Comparison of ENCODE assay signal across 24 cellular contexts in the genomic region with DNA sequence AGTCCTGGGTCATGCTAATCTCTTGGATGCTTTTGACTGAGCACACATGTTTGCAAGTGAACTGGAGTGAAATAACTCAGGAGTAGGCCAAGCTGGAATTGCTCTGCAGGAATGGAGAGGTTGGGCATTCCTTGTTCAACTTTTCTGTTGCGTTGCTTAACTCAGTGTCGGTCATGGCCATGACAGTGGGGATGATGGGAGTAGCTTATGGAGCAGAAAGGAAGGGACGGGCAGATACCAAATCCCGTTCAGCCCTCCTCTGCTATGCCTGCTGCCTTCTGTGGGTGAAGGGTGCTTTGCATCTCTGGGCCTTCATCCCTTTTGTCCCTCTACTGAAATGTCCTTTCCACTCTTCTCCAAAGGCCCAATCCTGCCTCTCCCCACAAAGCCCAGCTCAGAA. TPM values are rescaled to one million over a fixed set of nuclear protein-coding genes. Genes with fewer than 3 reads are reported as not detected.
DNase-seq lines count a peak whose midpoint lies in the region; ATAC-seq lines count a peak whose summit lies in the region.
"Had no signal": no experiment of that assay in that cellular context is flagged by ENCODE, and none has a peak within 500 bp of the region (broad histone marks: within the 10 kb centered on the region; RNA-seq: fewer than 3 reads in every experiment).

No MANE protein-coding gene starts in this region.

- POLR2A ChIA-PET in CD8-positive, alpha-beta memory T cell (lab: Charles Lee) = interaction anchor here (1.2 kb wide), 1 partner anchor 16 kb away, joined by 3 read pairs; a partner anchor contains a TSS
- POLR2A ChIA-PET in activated naive CD8-positive, alpha-beta T cell treated with anti-CD3 and anti-CD28 coated beads, Interleukin-2, amount 10 ng/mL, durations not matched to agents 7 days and 5 days (lab: Charles Lee) = interaction anchor here (16.6 kb wide), 1 partner anchor 17 kb away, joined by 312 read pairs; a partner anchor contains a TSS

- no peaks in the 10 kb centered on the region for H3K9me3 ChIP-seq in CD8-positive, alpha-beta memory T cell (ENCODE audit: low read length)
- H3K9me3 ChIP-seq: adrenal gland, ovary had no signal

- no peak overlapping the region for H3K4me3 Mint-ChIP-seq in activated CD8-positive, alpha-beta memory T cell treated with anti-CD3 and anti-CD28 coated beads, Interleukin-2, amount 10 ng/mL, durations not matched to agents 7 days and 5 days
- H3K4me3 Mint-ChIP-seq in CD8-positive, alpha-beta memory T cell = no peak overlapping the region
- no peak overlapping the region for H3K4me3 Mint-ChIP-seq in activated naive CD8-positive, alpha-beta T cell treated with anti-CD3 and anti-CD28 coated beads, Interleukin-2, amount 10 ng/mL, durations not matched to agents 7 days and 5 days
- peak overlapping the region; percentile 65 for H3K4me3 Mint-ChIP-seq in natural killer cell treated with Interleukin-12 subunit alpha and Interleukin-12 subunit beta and Interleukin-15 and Interleukin-18, amount 100 ng/mL, for 72 hours

- no peaks in the 10 kb centered on the region for H3K9me3 Mint-ChIP-seq in activated CD8-positive, alpha-beta memory T cell treated with anti-CD3 and anti-CD28 coated beads, Interleukin-2, amount 10 ng/mL, durations not matched to agents 7 days and 5 days (ENCODE audit: low read depth)
- no peaks in the 10 kb centered on the region for H3K9me3 Mint-ChIP-seq in CD8-positive, alpha-beta memory T cell
- H3K9me3 Mint-ChIP-seq in activated naive CD8-positive, alpha-beta T cell treated with anti-CD3 and anti-CD28 coated beads, Interleukin-2, amount 10 ng/mL, durations not matched to agents 7 days and 5 days = no peaks in the 10 kb centered on the region
- H3K9me3 Mint-ChIP-seq in natural killer cell treated with Interleukin-12 subunit alpha and Interleukin-12 subunit beta and Interleukin-15 and Interleukin-18, amount 100 ng/mL, for 72 hours = no peaks in the 10 kb centered on the region

- CTCF ChIA-PET in activated CD8-positive, alpha-beta memory T cell treated with anti-CD3 and anti-CD28 coated beads, Interleukin-2, amount 10 ng/mL, durations not matched to agents 7 days and 5 days (lab: Charles Lee) = interaction anchor here (1.7 to 6.3 kb wide), 3 partner anchors 17 to 51 kb away, joined by 4 to 42 read pairs (median 5); a partner anchor contains a TSS
- CTCF ChIA-PET in CD8-positive, alpha-beta memory T cell (lab: Charles Lee) = interaction anchor here (1.4 to 6.7 kb wide), 3 partner anchors 15 to 44 kb away, joined by 4 to 54 read pairs (median 4); a partner anchor contains a TSS

- H3K4me1 Mint-ChIP-seq in activated CD8-positive, alpha-beta memory T cell treated with anti-CD3 and anti-CD28 coated beads, Interleukin-2, amount 10 ng/mL, durations not matched to agents 7 days and 5 days = peaks cover 92% of the 10 kb centered on the region
- H3K4me1 Mint-ChIP-seq in CD8-positive, alpha-beta memory T cell = peaks cover 85 to 98% (median 97%) of the 10 kb centered on the region in 3 donors
- peaks cover 76% of the 10 kb centered on the region for H3K4me1 Mint-ChIP-seq in activated naive CD8-positive, alpha-beta T cell treated with anti-CD3 and anti-CD28 coated beads, Interleukin-2, amount 10 ng/mL, durations not matched to agents 7 days and 5 days
- peaks cover 88 to 97% of the 10 kb centered on the region in 2 donors for H3K4me1 Mint-ChIP-seq in natural killer cell treated with Interleukin-12 subunit alpha and Interleukin-12 subunit beta and Interleukin-15 and Interleukin-18, amount 100 ng/mL, for 72 hours (ENCODE audit: low read depth in 2 of 2)

- H3K27me3 Mint-ChIP-seq in activated CD8-positive, alpha-beta memory T cell treated with anti-CD3 and anti-CD28 coated beads, Interleukin-2, amount 10 ng/mL, durations not matched to agents 7 days and 5 days = no peaks in the 10 kb centered on the region
- H3K27me3 Mint-ChIP-seq in CD8-positive, alpha-beta memory T cell = no peaks in the 10 kb centered on the region
- H3K27me3 Mint-ChIP-seq in activated naive CD8-positive, alpha-beta T cell treated with anti-CD3 and anti-CD28 coated beads, Interleukin-2, amount 10 ng/mL, durations not matched to agents 7 days and 5 days = no peaks in the 10 kb centered on the region
- H3K27me3 Mint-ChIP-seq in natural killer cell treated with Interleukin-12 subunit alpha and Interleukin-12 subunit beta and Interleukin-15 and Interleukin-18, amount 100 ng/mL, for 72 hours = no peaks in the 10 kb centered on the region

- no peaks in the 10 kb centered on the region for H3K27me3 ChIP-seq in CD8-positive, alpha-beta memory T cell (ENCODE audit: insufficient read depth, low read length, poor library complexity, severe bottlenecking)
- H3K27me3 ChIP-seq: adrenal gland, ovary had no signal

- peaks cover 15% of the 10 kb centered on the region for H3K36me3 Mint-ChIP-seq in activated CD8-positive, alpha-beta memory T cell treated with anti-CD3 and anti-CD28 coated beads, Interleukin-2, amount 10 ng/mL, durations not matched to agents 7 days and 5 days
- H3K36me3 Mint-ChIP-seq in CD8-positive, alpha-beta memory T cell = peaks cover 0 to 1% (median 0%) of the 10 kb centered on the region in 3 donors
- H3K36me3 Mint-ChIP-seq in activated naive CD8-positive, alpha-beta T cell treated with anti-CD3 and anti-CD28 coated beads, Interleukin-2, amount 10 ng/mL, durations not matched to agents 7 days and 5 days = peaks cover 13% of the 10 kb centered on the region
- no peaks in the 10 kb centered on the region for H3K36me3 Mint-ChIP-seq in natural killer cell treated with Interleukin-12 subunit alpha and Interleukin-12 subunit beta and Interleukin-15 and Interleukin-18, amount 100 ng/mL, for 72 hours

- DNase-seq in activated CD8-positive, alpha-beta memory T cell treated with anti-CD3 and anti-CD28 coated beads, Interleukin-2, amount 10 ng/mL, durations not matched to agents 7 days and 5 days = peak; percentile 38
- DNase-seq in activated CD8-positive, alpha-beta memory T cell treated with anti-CD3 and anti-CD28 coated beads for 24 hours = no peak
- DNase-seq in CD8-positive, alpha-beta memory T cell = no peak
- DNase-seq in activated naive CD8-positive, alpha-beta T cell treated with anti-CD3 and anti-CD28 coated beads, Interleukin-2, amount 10 ng/mL, durations not matched to agents 7 days and 5 days = no peak
- no peak for DNase-seq in natural killer cell treated with Interleukin-12 subunit alpha and Interleukin-12 subunit beta and Interleukin-15 and Interleukin-18, amount 100 ng/mL, for 72 hours (ENCODE audit: low spot score)
- no peak for DNase-seq in H4 (ENCODE audit: low spot score)
- DNase-seq: adrenal gland; brain microvascular endothelial cell; effector CD4-positive, alpha-beta T cell; foreskin keratinocyte; Kasumi-1; mesendoderm; NCI-H1694; NCI-H2171; NCI-H510A treated with DMSO at 0.1 percent for 48 hours; ovary; SHP77; stimulated activated CD4-positive, alpha-beta T cell treated with anti-CD3 and anti-CD28 coated beads, Interleukin-2, amount 100 ng/mL, for 24 hours had no signal

- no peak for ATAC-seq in activated CD8-positive, alpha-beta memory T cell treated with anti-CD3 and anti-CD28 coated beads, Interleukin-2, amount 10 ng/mL, durations not matched to agents 7 days and 5 days
- no peak for ATAC-seq in activated naive CD8-positive, alpha-beta T cell treated with anti-CD3 and anti-CD28 coated beads, Interleukin-2, amount 10 ng/mL, durations not matched to agents 7 days and 5 days (ENCODE audit: low read depth)
- no peak for ATAC-seq in natural killer cell treated with Interleukin-12 subunit alpha and Interleukin-12 subunit beta and Interleukin-15 and Interleukin-18, amount 100 ng/mL, for 72 hours
- no peak for ATAC-seq in GM18511 (IDR thresholded peaks at IDR 0.05; ENCODE audit: unreplicated experiment)
- ATAC-seq in HG02642 (IDR thresholded peaks at IDR 0.05; ENCODE audit: poor library complexity, unreplicated experiment) = no peak
- ATAC-seq: esophagus mucosa, foreskin keratinocyte, HCT116 had no signal

- no peak overlapping the region for H3K27ac ChIP-seq in CD8-positive, alpha-beta memory T cell (ENCODE audit: low read depth, low read length)
- H3K27ac ChIP-seq: adrenal gland, brain microvascular endothelial cell, foreskin keratinocyte, ovary had no signal

- peaks cover 82% of the 10 kb centered on the region for H3K4me1 ChIP-seq in CD8-positive, alpha-beta memory T cell (ENCODE audit: insufficient read depth, low read length)
- H3K4me1 ChIP-seq: adrenal gland, foreskin keratinocyte had no signal

- no peaks in the 10 kb centered on the region for H3K36me3 ChIP-seq in CD8-positive, alpha-beta memory T cell (ENCODE audit: insufficient read depth, low read length)
- H3K36me3 ChIP-seq: adrenal gland, brain microvascular endothelial cell, ovary had no signal

- H3K27ac Mint-ChIP-seq in activated CD8-positive, alpha-beta memory T cell treated with anti-CD3 and anti-CD28 coated beads, Interleukin-2, amount 10 ng/mL, durations not matched to agents 7 days and 5 days = peak overlapping the region; percentile 2
- peak overlapping the region in 7 of 8 donors; percentile 60 to 99 (median 94) for H3K27ac Mint-ChIP-seq in CD8-positive, alpha-beta memory T cell
- H3K27ac Mint-ChIP-seq in activated naive CD8-positive, alpha-beta T cell treated with anti-CD3 and anti-CD28 coated beads, Interleukin-2, amount 10 ng/mL, durations not matched to agents 7 days and 5 days = peak overlapping the region; percentile 96
- H3K27ac Mint-ChIP-seq in natural killer cell treated with Interleukin-12 subunit alpha and Interleukin-12 subunit beta and Interleukin-15 and Interleukin-18, amount 100 ng/mL, for 72 hours = peak overlapping the region; percentile 98 to 99

- no peak overlapping the region for H3K4me3 ChIP-seq in CD8-positive, alpha-beta memory T cell (ENCODE audit: low read length)
- H3K4me3 ChIP-seq: adrenal gland, ovary, smooth muscle cell had no signal

RNA-seq across cellular contexts. Expression of a gene that starts 15.3 kb away (rescaled TPM):
- total RNA-seq in activated CD8-positive, alpha-beta memory T cell treated with anti-CD3 and anti-CD28 coated beads, Interleukin-2, amount 10 ng/mL, durations not matched to agents 7 days and 5 days = 10 to 100 TPM; 44.8 to 53.0 TPM
- total RNA-seq in CD8-positive, alpha-beta memory T cell = 100 to 1,000 TPM; 140 to 145 TPM
- 193 TPM for polyA plus RNA-seq in CD8-positive, alpha-beta memory T cell
- 100 to 1,000 TPM; 106 to 112 TPM for total RNA-seq in activated naive CD8-positive, alpha-beta T cell treated with anti-CD3 and anti-CD28 coated beads, Interleukin-2, amount 10 ng/mL, durations not matched to agents 7 days and 5 days
- total RNA-seq in natural killer cell treated with Interleukin-12 subunit alpha and Interleukin-12 subunit beta and Interleukin-15 and Interleukin-18, amount 100 ng/mL, for 72 hours = 10 to 100 TPM; 39.6 to 46.8 TPM
- not detected in 2 replicates for total RNA-seq in H4 (2014; rRNA removed; shearing (Covaris generic))
- total RNA-seq: smooth muscle cell had no signal
- polyA plus RNA-seq: BJ, smooth muscle cell had no signal

Comparison
In these comparisons a context has a peak if more than half of its experiments do, and no peak if none do; other contexts are left out.
1. H3K27ac Mint-ChIP-seq: peak in every context shown above with its lines; median percentile 98 in natural killer cell treated with Interleukin-12 subunit alpha and Interleukin-12 subunit beta and Interleukin-15 and Interleukin-18, amount 100 ng/mL, for 72 hours; 96 in activated naive CD8-positive, alpha-beta T cell treated with anti-CD3 and anti-CD28 coated beads, Interleukin-2, amount 10 ng/mL, durations not matched to agents 7 days and 5 days; 94 in CD8-positive, alpha-beta memory T cell; 2 in activated CD8-positive, alpha-beta memory T cell treated with anti-CD3 and anti-CD28 coated beads, Interleukin-2, amount 10 ng/mL, durations not matched to agents 7 days and 5 days.
2. RNA of a gene that starts 15.3 kb away (total RNA-seq): 140 to 145 TPM in CD8-positive, alpha-beta memory T cell, 106 to 112 TPM in activated naive CD8-positive, alpha-beta T cell treated with anti-CD3 and anti-CD28 coated beads, Interleukin-2, amount 10 ng/mL, durations not matched to agents 7 days and 5 days, 44.8 to 53.0 TPM in activated CD8-positive, alpha-beta memory T cell treated with anti-CD3 and anti-CD28 coated beads, Interleukin-2, amount 10 ng/mL, durations not matched to agents 7 days and 5 days and 39.6 to 46.8 TPM in natural killer cell treated with Interleukin-12 subunit alpha and Interleukin-12 subunit beta and Interleukin-15 and Interleukin-18, amount 100 ng/mL, for 72 hours; not detected in H4; every median in the first group is over 10 times any median in the second.